In genomic region chr4:148254818-148255366, GRCh38 we compare ENCODE assay signal across 1 cellular context.
TF ChIP-seq lines count a peak whose summit lies in the region.

No MANE protein-coding gene starts in this region.

TF ChIP-seq in SK-N-SH treated with all-trans-retinoic acid at 6 μM for 48 hours, 23 proteins besides CTCF, POLR2A, EP300 and RAD21 (continued from another document):
- TF ChIP-seq, protein P1, sequence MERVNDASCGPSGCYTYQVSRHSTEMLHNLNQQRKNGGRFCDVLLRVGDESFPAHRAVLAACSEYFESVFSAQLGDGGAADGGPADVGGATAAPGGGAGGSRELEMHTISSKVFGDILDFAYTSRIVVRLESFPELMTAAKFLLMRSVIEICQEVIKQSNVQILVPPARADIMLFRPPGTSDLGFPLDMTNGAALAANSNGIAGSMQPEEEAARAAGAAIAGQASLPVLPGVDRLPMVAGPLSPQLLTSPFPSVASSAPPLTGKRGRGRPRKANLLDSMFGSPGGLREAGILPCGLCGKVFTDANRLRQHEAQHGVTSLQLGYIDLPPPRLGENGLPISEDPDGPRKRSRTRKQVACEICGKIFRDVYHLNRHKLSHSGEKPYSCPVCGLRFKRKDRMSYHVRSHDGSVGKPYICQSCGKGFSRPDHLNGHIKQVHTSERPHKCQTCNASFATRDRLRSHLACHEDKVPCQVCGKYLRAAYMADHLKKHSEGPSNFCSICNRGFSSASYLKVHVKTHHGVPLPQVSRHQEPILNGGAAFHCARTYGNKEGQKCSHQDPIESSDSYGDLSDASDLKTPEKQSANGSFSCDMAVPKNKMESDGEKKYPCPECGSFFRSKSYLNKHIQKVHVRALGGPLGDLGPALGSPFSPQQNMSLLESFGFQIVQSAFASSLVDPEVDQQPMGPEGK (CRISPR knock-in tag; IDR thresholded peaks at IDR 0.05; ENCODE audit: borderline replicate concordance): no peak
- TF ChIP-seq PPARA (CRISPR knock-in tag; IDR thresholded peaks at IDR 0.05; ENCODE audit: borderline replicate concordance) (no peak), ARNTL (CRISPR knock-in tag; IDR thresholded peaks at IDR 0.05; ENCODE audit: borderline replicate concordance, low read depth) (no peak), ESRRG (CRISPR knock-in tag; IDR thresholded peaks at IDR 0.05) (no peak)
